18 cellular contexts compared by ENCODE assay signal in genomic region chr16:200388-200787, GRCh38. TPM values are rescaled to one million over a fixed set of nuclear protein-coding genes. Genes with fewer than 3 reads are reported as not detected.
DNase-seq lines count a peak whose midpoint lies in the region; ATAC-seq, FAIRE-seq and TF ChIP-seq lines count a peak whose summit lies in the region.
"Had no signal": no experiment of that assay in that cellular context is flagged by ENCODE, and none has a peak within 500 bp of the region (broad histone marks: within the 10 kb centered on the region; RNA-seq: fewer than 3 reads in every experiment).

No MANE protein-coding gene starts in this region.

- H3K27me3 Mint-ChIP-seq in progenitor cell of endocrine pancreas: no peaks in the 10 kb centered on the region

- in situ Hi-C loops in gastrocnemius medialis (cut with MboI; ENCODE audit: low sequenced_read_pairs in 4 of 4): no loop called here

- no peak for TF ChIP-seq CTCF in retinal pigment epithelial cell (conservative IDR thresholded peaks at IDR 0.05; ENCODE audit: low read depth, low read length)
- TF ChIP-seq CTCF in progenitor cell of endocrine pancreas (IDR thresholded peaks at IDR 0.05; ENCODE audit: unreplicated experiment): no peak
- TF ChIP-seq CTCF in gastrocnemius medialis (IDR thresholded peaks at IDR 0.05 in 4 of 5, conservative IDR thresholded peaks at IDR 0.05 in 1 of 5): no peak

- H3K36me3 ChIP-seq in gastrocnemius medialis: peaks cover 0 to 78% of the 10 kb centered on the region in 2 donors

- DNase-seq in GM04504 (ENCODE audit: low read depth) (peak; percentile 59), RCC 7860 (ENCODE audit: low spot score) (peak; percentile 50), fibroblast of gingiva (ENCODE audit: low read depth) (peak; percentile 32), retinal pigment epithelial cell (ENCODE audit: low read depth) (peak; percentile 37), substantia nigra (lab: John Stamatoyannopoulos, UW) (no peak), progenitor cell of endocrine pancreas (ENCODE audit: low spot score, unreplicated experiment) (no peak), NCI-H1417 treated with DMSO at 0.1 percent for 48 hours (lab: John Stamatoyannopoulos, UW) (no peak), gastrocnemius medialis (no peak)
- DNase-seq: caudate nucleus; CD8-positive, alpha-beta T cell; GDM1; H7; hypothalamus; nephron progenitor cell; stimulated activated naive CD8-positive, alpha-beta T cell treated with anti-CD3 and anti-CD28 coated beads, Interleukin-15, Interleukin-2, amounts not matched to agents 100 U/mL and 50 U/mL, for 24 hours had no signal

- no peak for FAIRE-seq in RCC 7860 (lab: Jason Lieb, UNC)
- FAIRE-seq: endothelial cell of umbilical vein had no signal

- no peak overlapping the region for H3K4me3 Mint-ChIP-seq in progenitor cell of endocrine pancreas (ENCODE audit: low read depth)
- H3K4me3 Mint-ChIP-seq: CD8-positive, alpha-beta T cell; nephron progenitor cell had no signal

- no peaks in the 10 kb centered on the region for H3K9me3 Mint-ChIP-seq in progenitor cell of endocrine pancreas (ENCODE audit: low read depth)
- H3K9me3 Mint-ChIP-seq: CD8-positive, alpha-beta T cell; nephron progenitor cell had no signal

- H3K4me3 ChIP-seq in retinal pigment epithelial cell (ENCODE audit: low read length) (no peak overlapping the region), gastrocnemius medialis (no peak overlapping the region)
- H3K4me3 ChIP-seq: skin epidermis had no signal

- no peaks in the 10 kb centered on the region for H3K27me3 ChIP-seq in gastrocnemius medialis

- no peaks in the 10 kb centered on the region for H3K4me1 ChIP-seq in gastrocnemius medialis

- no peak for ATAC-seq in gastrocnemius medialis
- ATAC-seq: CD8-positive, alpha-beta T cell; stimulated activated naive CD8-positive, alpha-beta T cell treated with anti-CD3 and anti-CD28 coated beads, Interleukin-15, Interleukin-2, amounts not matched to agents 100 U/mL and 50 U/mL, for 24 hours had no signal

- no peak overlapping the region for H3K27ac Mint-ChIP-seq in progenitor cell of endocrine pancreas
- H3K27ac Mint-ChIP-seq: CD8-positive, alpha-beta T cell; nephron progenitor cell had no signal

- peaks cover 21% of the 10 kb centered on the region for H3K36me3 Mint-ChIP-seq in progenitor cell of endocrine pancreas (ENCODE audit: insufficient read depth)

- intact Hi-C loops in gastrocnemius medialis (cut with DNase I; ENCODE audit: low total_unique reads): no loop called here

- H3K4me1 Mint-ChIP-seq in progenitor cell of endocrine pancreas (ENCODE audit: low read depth): no peaks in the 10 kb centered on the region
- H3K4me1 Mint-ChIP-seq: nephron progenitor cell had no signal

- TF ChIP-seq POLR2A in gastrocnemius medialis (IDR thresholded peaks at IDR 0.05): no peak

- H3K27ac ChIP-seq in substantia nigra (ENCODE audit: low read depth, low read length, poor library complexity, severe bottlenecking): no peak overlapping the region
- H3K27ac ChIP-seq in gastrocnemius medialis: no peak overlapping the region
- H3K27ac ChIP-seq: skin epidermis had no signal

- H3K9me3 ChIP-seq in gastrocnemius medialis: no peaks in the 10 kb centered on the region

RNA-seq across cellular contexts. Expression of gene HBQ1, which starts 20.1 kb away (rescaled TPM):
- total RNA-seq in progenitor cell of endocrine pancreas: 0.60 and 0.84 TPM in 2 replicates
- total RNA-seq in gastrocnemius medialis: not detected
- total RNA-seq: CD8-positive, alpha-beta T cell; endothelial cell of umbilical vein had no signal

RNA-seq across cellular contexts. Expression of gene HBA1, which starts 23.9 kb away (rescaled TPM):
- total RNA-seq in progenitor cell of endocrine pancreas (not detected in 2 replicates), gastrocnemius medialis (100 to 1,000 TPM in 1 of 4 donors, 10 to 100 TPM in 2, not detected in 1; 12.3 to 172 (median 49.7) TPM)
- total RNA-seq: endothelial cell of umbilical vein, H7, SK-MEL-5 had no signal

RNA-seq across cellular contexts. Expression of gene HBA2, which starts 27.7 kb away (rescaled TPM):
- not detected in 2 replicates for total RNA-seq in progenitor cell of endocrine pancreas
- total RNA-seq in gastrocnemius medialis: 100 to 1,000 TPM in 2 of 4 donors, 10 to 100 TPM in 1, 1 to 10 TPM in 1; 2.5 to 258 (median 108) TPM
- total RNA-seq: CD8-positive, alpha-beta T cell; endothelial cell of umbilical vein; H7; SK-MEL-5 had no signal

RNA-seq across cellular contexts. Expression of gene LUC7L, which starts 28.9 kb away (rescaled TPM):
- 229 and 230 TPM in 2 replicates for total RNA-seq in progenitor cell of endocrine pancreas
- 10 to 100 TPM; 18.4 to 53.5 (median 31.1) TPM for total RNA-seq in gastrocnemius medialis

RNA-seq across cellular contexts. Expression of gene FAM234A, which starts 34.2 kb away (rescaled TPM):
- 127 and 129 TPM in 2 replicates for total RNA-seq in progenitor cell of endocrine pancreas
- 100 to 1,000 TPM in 3 of 4 donors, 10 to 100 TPM in 1; 85.2 to 288 (median 251) TPM for total RNA-seq in gastrocnemius medialis

Comparison
In these comparisons a context has a peak if more than half of its experiments do, and no peak if none do; other contexts are left out.
1. DNase-seq: peak in GM04504 (single experiment), RCC 7860 (single experiment), fibroblast of gingiva (single experiment) and retinal pigment epithelial cell (single experiment); none in substantia nigra (0 of 49), progenitor cell of endocrine pancreas (single experiment), NCI-H1417 treated with DMSO at 0.1 percent for 48 hours (single experiment) and gastrocnemius medialis (0 of 2).